In genomic region chr22:20866716-20867115, GRCh38 we compare ENCODE assay signal across 10 cellular contexts. TPM values are rescaled to one million over a fixed set of nuclear protein-coding genes. Genes with fewer than 3 reads are reported as not detected.
DNase-seq lines count a peak whose midpoint lies in the region; ATAC-seq and TF ChIP-seq lines count a peak whose summit lies in the region.
"Had no signal": no experiment of that assay in that cellular context is flagged by ENCODE, and none has a peak within 500 bp of the region (broad histone marks: within the 10 kb centered on the region; RNA-seq: fewer than 3 reads in every experiment).

No MANE protein-coding gene starts in this region.

- H3K9me3 Mint-ChIP-seq in mesothelial cell of epicardium (no peaks in the 10 kb centered on the region), osteocyte (ENCODE audit: unreplicated experiment) (no peaks in the 10 kb centered on the region)
- H3K9me3 Mint-ChIP-seq: stimulated activated naive B cell treated with anti-CD40 and anti-IgM and Interleukin-4, amounts not matched to agents 10 μg/mL and 1 μg/mL and 100 μg/mL, for 72 hours had no signal

- intact Hi-C loops in ascending aorta (cut with DNase I): no loop called here

- peaks cover 0 to 4% of the 10 kb centered on the region in 2 donors for H3K4me1 ChIP-seq in ascending aorta

- peaks cover 14 to 20% of the 10 kb centered on the region in 2 donors for H3K36me3 ChIP-seq in ascending aorta

- no peak for TF ChIP-seq POLR2A in GM18505 (IDR thresholded peaks at IDR 0.05; ENCODE audit: borderline replicate concordance, extremely low read depth, insufficient read depth, insufficient read length)

- H3K4me1 Mint-ChIP-seq in mesothelial cell of epicardium (peaks cover 21% of the 10 kb centered on the region), osteocyte (ENCODE audit: unreplicated experiment) (peaks cover 9% of the 10 kb centered on the region)

- no peak for TF ChIP-seq CTCF in AG04450 (IDR thresholded peaks at IDR 0.05; ENCODE audit: low read depth, low read length)
- TF ChIP-seq CTCF in ascending aorta (IDR thresholded peaks at IDR 0.05): no peak
- TF ChIP-seq CTCF in mesothelial cell of epicardium (IDR thresholded peaks at IDR 0.05; ENCODE audit: unreplicated experiment): no peak
- TF ChIP-seq CTCF in osteocyte (IDR thresholded peaks at IDR 0.05): no peak

- CTCF ChIA-PET in AG04450 (lab: Charles Lee): interaction anchor here (0.5 to 4.7 kb wide), 5 partner anchors 19 to 900 kb away, joined by 3 to 39 read pairs (median 5); no protein-coding TSS in a partner anchor

- POLR2A ChIA-PET in AG04450 (lab: Yijun Ruan, JAX): interaction anchor here (0.6 kb wide), 1 partner anchor 414 kb away, joined by 3 read pairs; no protein-coding TSS in a partner anchor

- H3K4me3 Mint-ChIP-seq in mesothelial cell of epicardium: no peak overlapping the region
- no peak overlapping the region for H3K4me3 Mint-ChIP-seq in osteocyte (ENCODE audit: unreplicated experiment)
- H3K4me3 Mint-ChIP-seq: stimulated activated naive B cell treated with anti-CD40 and anti-IgM and Interleukin-4, amounts not matched to agents 10 μg/mL and 1 μg/mL and 100 μg/mL, for 72 hours had no signal

- H3K27ac Mint-ChIP-seq in mesothelial cell of epicardium (peak overlapping the region; percentile 39), osteocyte (ENCODE audit: unreplicated experiment) (no peak overlapping the region)
- H3K27ac Mint-ChIP-seq: stimulated activated naive B cell treated with anti-CD40 and anti-IgM and Interleukin-4, amounts not matched to agents 10 μg/mL and 1 μg/mL and 100 μg/mL, for 72 hours had no signal

- no peaks in the 10 kb centered on the region for H3K27me3 ChIP-seq in AG04450 (ENCODE audit: control insufficient read depth, insufficient read depth, low read length)
- no peaks in the 10 kb centered on the region for H3K27me3 ChIP-seq in ascending aorta

- H3K9me3 ChIP-seq in AG04450 (ENCODE audit: control insufficient read depth, insufficient read depth, low read length): no peaks in the 10 kb centered on the region
- no peaks in the 10 kb centered on the region for H3K9me3 ChIP-seq in ascending aorta

- no peak overlapping the region for H3K4me3 ChIP-seq in AG04450 (ENCODE audit: low read depth, low read length)
- H3K4me3 ChIP-seq in ascending aorta: no peak overlapping the region

- ATAC-seq in GM18505 (IDR thresholded peaks at IDR 0.05; ENCODE audit: unreplicated experiment): no peak

- no peaks in the 10 kb centered on the region for H3K27me3 Mint-ChIP-seq in mesothelial cell of epicardium (ENCODE audit: low read depth)
- no peaks in the 10 kb centered on the region for H3K27me3 Mint-ChIP-seq in osteocyte (ENCODE audit: unreplicated experiment)
- H3K27me3 Mint-ChIP-seq: stimulated activated naive B cell treated with anti-CD40 and anti-IgM and Interleukin-4, amounts not matched to agents 10 μg/mL and 1 μg/mL and 100 μg/mL, for 72 hours had no signal

- H3K27ac ChIP-seq in AG04450 (ENCODE audit: low read depth, low read length) (peak overlapping the region; percentile 52), ascending aorta (peak overlapping the region; percentile 61 to 68)
- H3K27ac ChIP-seq: HL-60 had no signal

- DNase-seq in AG04450 (ENCODE audit: low read depth, low spot score) (no peak), ascending aorta (ENCODE audit: low spot score in 2 of 2) (no peak), mesothelial cell of epicardium (ENCODE audit: low spot score in 2 of 2, unreplicated experiment in 2 of 2) (no peak), inferior parietal cortex (ENCODE audit: extremely low spot score) (no peak), osteocyte (ENCODE audit: extremely low spot score, unreplicated experiment) (no peak)
- DNase-seq: activated gamma-delta T cell treated with Interleukin-2 at 50 U/mL for 16 hours; NCI-H146; stimulated activated naive B cell treated with anti-CD40 and anti-IgM and Interleukin-4, amounts not matched to agents 10 μg/mL and 1 μg/mL and 100 μg/mL, for 72 hours had no signal

- H3K36me3 Mint-ChIP-seq in mesothelial cell of epicardium (peaks cover 11% of the 10 kb centered on the region), osteocyte (ENCODE audit: unreplicated experiment) (peaks cover 19% of the 10 kb centered on the region)

RNA-seq across cellular contexts. Expression of gene SNAP29, which starts 7.9 kb away (rescaled TPM):
- polyA plus RNA-seq in AG04450 (2011; rRNA removed): 41.4 and 45.5 TPM in 2 replicates
- polyA minus RNA-seq in AG04450 (2011; rRNA and poly(A)+ RNA removed): 19.5 and 20.0 TPM in 2 replicates
- 24.6 TPM for total RNA-seq in ascending aorta
- 15.0 to 18.9 TPM (median 15.1 TPM) in 3 replicates for total RNA-seq in mesothelial cell of epicardium
- 28.0 and 30.0 TPM in 2 replicates for total RNA-seq in osteocyte

RNA-seq across cellular contexts. Expression of gene PI4KA, which starts 8.1 kb away (rescaled TPM):
- polyA plus RNA-seq in AG04450 (2011; rRNA removed): 27.5 and 35.8 TPM in 2 replicates
- polyA minus RNA-seq in AG04450 (2011; rRNA and poly(A)+ RNA removed): 48.5 and 59.0 TPM in 2 replicates
- 150 TPM for total RNA-seq in ascending aorta
- 108 to 110 TPM (median 109 TPM) in 3 replicates for total RNA-seq in mesothelial cell of epicardium
- 108 and 116 TPM in 2 replicates for total RNA-seq in osteocyte

RNA-seq across cellular contexts. Expression of gene CRKL, which starts 50.5 kb away (rescaled TPM):
- polyA plus RNA-seq in AG04450 (2011; rRNA removed): 24.1 and 25.4 TPM in 2 replicates
- 36.2 and 40.1 TPM in 2 replicates for polyA minus RNA-seq in AG04450 (2011; rRNA and poly(A)+ RNA removed)
- total RNA-seq in ascending aorta: 21.2 TPM
- 72.3 to 78.5 TPM (median 75.1 TPM) in 3 replicates for total RNA-seq in mesothelial cell of epicardium
- 56.0 and 58.8 TPM in 2 replicates for total RNA-seq in osteocyte
